12 cellular contexts compared by ENCODE assay signal in genomic region chr2:70959851-70960832, GRCh38. TPM values are rescaled to one million over a fixed set of nuclear protein-coding genes. Genes with fewer than 3 reads are reported as not detected.
DNase-seq lines count a peak whose midpoint lies in the region; ATAC-seq and TF ChIP-seq lines count a peak whose summit lies in the region.
"Had no signal": no experiment of that assay in that cellular context is flagged by ENCODE, and none has a peak within 500 bp of the region (broad histone marks: within the 10 kb centered on the region; RNA-seq: fewer than 3 reads in every experiment).

No MANE protein-coding gene starts in this region.

- ATAC-seq in HG02678 (IDR thresholded peaks at IDR 0.05; ENCODE audit: unreplicated experiment): no peak
- ATAC-seq: activated CD4-positive, CD25-positive, alpha-beta regulatory T cell treated with anti-CD3 and anti-CD28 coated beads, Interleukin-2, amount 50 U/mL, for 24 hours; naive thymus-derived CD4-positive, alpha-beta T cell had no signal

- H3K23ac ChIP-seq in mesenchymal stem cell (ENCODE audit: low read length in 2 of 2): no peak overlapping the region

- H2AFZ ChIP-seq in mesenchymal stem cell (ENCODE audit: low read depth, low read length): no peak overlapping the region

- peaks cover 7% of the 10 kb centered on the region for H3K4me1 ChIP-seq in mesenchymal stem cell (ENCODE audit: control insufficient read depth, insufficient read depth, low read depth, low read length)

- H4K8ac ChIP-seq in mesenchymal stem cell (ENCODE audit: low read length): no peak overlapping the region

- H3K27ac ChIP-seq in mesenchymal stem cell (ENCODE audit: low read length, poor library complexity, severe bottlenecking): no peak overlapping the region

- H3K79me1 ChIP-seq in mesenchymal stem cell (replicated peaks; ENCODE audit: low read length, poor library complexity, severe bottlenecking): no peaks in the 10 kb centered on the region

- no peak overlapping the region for H2BK5ac ChIP-seq in mesenchymal stem cell (ENCODE audit: low read depth, low read length, poor library complexity, severe bottlenecking)

- DNase-seq in AG09309 (ENCODE audit: low read depth) (no peak), mesenchymal stem cell (no peak), activated gamma-delta T cell treated with Interleukin-2 at 50 U/mL for 16 hours (no peak), A172 (ENCODE audit: low spot score) (no peak), NCI-H2196 treated with DMSO at 0.1 percent for 48 hours (lab: John Stamatoyannopoulos, UW; ENCODE audit: unreplicated experiment) (no peak)
- peak; percentile 51 for DNase-seq in activated CD8-positive, alpha-beta memory T cell treated with anti-CD3 and anti-CD28 coated beads for 24 hours
- DNase-seq: RPMI8226 had no signal

- no peak overlapping the region for H2AK5ac ChIP-seq in mesenchymal stem cell (ENCODE audit: low read length, severe bottlenecking)

- no peak overlapping the region for H2BK12ac ChIP-seq in mesenchymal stem cell (ENCODE audit: low read length in 2 of 2)

- no peak overlapping the region for H3K14ac ChIP-seq in mesenchymal stem cell (ENCODE audit: low read length in 2 of 2)

- no peaks in the 10 kb centered on the region for H3K36me3 ChIP-seq in mesenchymal stem cell (ENCODE audit: control insufficient read depth in 1 of 2, insufficient read depth in 2 of 2, low read depth in 1 of 2, low read length in 2 of 2)

- peak overlapping the region; percentile 44 for H2BK15ac ChIP-seq in mesenchymal stem cell (ENCODE audit: low read depth, poor library complexity, severe bottlenecking)

- peaks cover 42 to 47% of the 10 kb centered on the region in 2 experiments for H3K27me3 ChIP-seq in mesenchymal stem cell (ENCODE audit: control insufficient read depth in 1 of 2, insufficient read depth in 1 of 2, low read length in 2 of 2)

- H3K4me2 ChIP-seq in mesenchymal stem cell (ENCODE audit: low read length, poor library complexity, severe bottlenecking): no peak overlapping the region

- H3K9ac ChIP-seq in mesenchymal stem cell (ENCODE audit: low read length): no peak overlapping the region

- peak; percentile 17 for TF ChIP-seq CTCF in AG09309 (IDR thresholded peaks at IDR 0.05; ENCODE audit: control insufficient read depth, insufficient read depth, low read depth, low read length, missing control alignments)
- TF ChIP-seq CTCF in GM12873 (IDR thresholded peaks at IDR 0.05; ENCODE audit: insufficient read depth, low read depth, low read length, missing control alignments): peak; percentile 48

- no peak overlapping the region for H3K18ac ChIP-seq in mesenchymal stem cell (ENCODE audit: low read depth in 1 of 2, low read length in 2 of 2)

- H4K91ac ChIP-seq in mesenchymal stem cell (ENCODE audit: low read length): no peak overlapping the region

- no peaks in the 10 kb centered on the region for H3K9me3 ChIP-seq in mesenchymal stem cell (ENCODE audit: control insufficient read depth, low read length)

- H3K4ac ChIP-seq in mesenchymal stem cell (ENCODE audit: low read depth in 1 of 2, low read length in 2 of 2): no peak overlapping the region

- H2BK120ac ChIP-seq in mesenchymal stem cell (ENCODE audit: low read depth, low read length): no peak overlapping the region

- H3K4me3 ChIP-seq in AG09309 (ENCODE audit: control insufficient read depth, low read depth, low read length) (no peak overlapping the region), mesenchymal stem cell (ENCODE audit: insufficient read depth in 1 of 2, low read depth in 1 of 2, low read length in 2 of 2) (no peak overlapping the region)

- WGBS in mesenchymal stem cell: 84% methylated on average over 16 of the region's 17 CpGs

RNA-seq across cellular contexts. Expression of gene ANKRD53, which starts 18.3 kb away (rescaled TPM):
- polyA plus RNA-seq in mesenchymal stem cell (2013, experiment 1 of 2): 2.6 TPM
- 2.5 TPM for polyA plus RNA-seq in mesenchymal stem cell (2013, experiment 2 of 2)
- not detected in 2 replicates for total RNA-seq in A172 (2014; rRNA removed; shearing (Covaris generic))
- polyA plus RNA-seq: IgD-negative memory B cell; naive thymus-derived CD4-positive, alpha-beta T cell had no signal

RNA-seq across cellular contexts. Expression of gene ATP6V1B1, which starts 24.4 kb away (rescaled TPM):
- polyA plus RNA-seq in mesenchymal stem cell (2013, experiment 1 of 2): not detected
- polyA plus RNA-seq in mesenchymal stem cell (2013, experiment 2 of 2): 0.10 TPM
- total RNA-seq in A172 (2014; rRNA removed; shearing (Covaris generic)): 0.93 TPM in 1 of 2 replicates, not detected in the other
- total RNA-seq: naive thymus-derived CD4-positive, alpha-beta T cell had no signal
- polyA plus RNA-seq: IgD-negative memory B cell; naive thymus-derived CD4-positive, alpha-beta T cell had no signal

RNA-seq across cellular contexts. Expression of gene TEX261, which starts 34.5 kb away (rescaled TPM):
- 82.9 TPM for polyA plus RNA-seq in mesenchymal stem cell (2013, experiment 1 of 2)
- 81.2 TPM for polyA plus RNA-seq in mesenchymal stem cell (2013, experiment 2 of 2)
- 41.4 and 49.5 TPM in 2 replicates for total RNA-seq in A172 (2014; rRNA removed; shearing (Covaris generic))

RNA-seq across cellular contexts. Expression of gene VAX2, which starts 59.8 kb away (rescaled TPM):
- 0.22 TPM for polyA plus RNA-seq in mesenchymal stem cell (2013, experiment 1 of 2)
- polyA plus RNA-seq in mesenchymal stem cell (2013, experiment 2 of 2): 0.16 TPM
- 3.3 and 5.0 TPM in 2 replicates for total RNA-seq in A172 (2014; rRNA removed; shearing (Covaris generic))
- total RNA-seq: naive thymus-derived CD4-positive, alpha-beta T cell had no signal
- polyA plus RNA-seq: IgD-negative memory B cell; naive thymus-derived CD4-positive, alpha-beta T cell had no signal
